In the genomic region with DNA sequence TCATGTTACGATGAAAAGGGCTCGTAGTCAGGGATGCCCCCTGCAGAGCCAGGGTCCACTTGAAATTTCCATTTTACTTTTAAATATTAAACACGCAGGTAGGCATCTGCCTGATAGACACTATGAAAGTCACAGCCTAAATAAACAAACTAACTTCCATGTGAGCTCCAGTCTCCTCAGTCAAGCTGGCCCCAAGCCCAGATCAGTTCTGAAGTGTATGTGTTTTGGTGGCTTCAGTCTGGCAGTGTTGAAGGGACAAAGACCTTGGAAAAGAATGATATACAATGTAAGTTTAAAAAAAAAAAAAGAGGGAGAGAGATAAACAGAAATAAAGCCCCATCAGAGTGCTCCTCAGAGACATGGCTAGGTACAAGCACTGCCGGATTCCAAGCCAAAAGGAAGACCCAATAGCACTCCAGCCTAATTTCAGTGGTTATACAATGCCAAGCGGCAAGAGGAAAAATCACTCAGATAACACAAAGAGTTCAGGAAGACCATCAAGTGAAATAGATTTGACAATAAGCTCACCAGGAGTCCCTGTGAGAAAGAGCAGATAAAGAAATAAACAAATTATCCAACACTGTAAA, we compare ENCODE assay signal across 12 cellular contexts.
DNase-seq lines count a peak whose midpoint lies in the region; ATAC-seq and TF ChIP-seq lines count a peak whose summit lies in the region.
"Had no signal": no experiment of that assay in that cellular context is flagged by ENCODE, and none has a peak within 500 bp of the region (broad histone marks: within the 10 kb centered on the region; RNA-seq: fewer than 3 reads in every experiment).

No MANE protein-coding gene starts in this region.

- no peak overlapping the region for H2AFZ ChIP-seq in OCI-LY7 (ENCODE audit: low read length)
- H2AFZ ChIP-seq: PC-9 had no signal

- DNase-seq in DMS153 (lab: John Stamatoyannopoulos, UW) (peak; percentile 81), NCI-H2171 (lab: John Stamatoyannopoulos, UW) (peak; percentile 22), astrocyte of the hippocampus (ENCODE audit: low read depth, low spot score) (peak; percentile 62), OCI-LY7 (ENCODE audit: low spot score) (no peak), islet precursor cell (no peak)
- DNase-seq in activated CD4-positive, alpha-beta T cell treated with anti-CD3 and anti-CD28 coated beads for 36 hours, result no peak
- DNase-seq in activated CD8-positive, alpha-beta T cell treated with anti-CD3 and anti-CD28 coated beads, Interleukin-2, amount 10 ng/mL, durations not matched to agents 7 days and 5 days, result no peak
- DNase-seq: CD8-positive, alpha-beta T cell; PC-9 had no signal

- TF ChIP-seq CTCF in nephron (IDR thresholded peaks at IDR 0.05; ENCODE audit: unreplicated experiment in 3 of 3) (no peak), OCI-LY7 (conservative IDR thresholded peaks at IDR 0.05; ENCODE audit: low read length) (no peak)

- POLR2A ChIA-PET in activated CD4-positive, alpha-beta T cell treated with anti-CD3 and anti-CD28 coated beads for 36 hours (lab: Charles Lee), result no interaction called here
- POLR2A ChIA-PET in OCI-LY7 (lab: Charles Lee), result interaction anchor here (0.6 to 0.8 kb wide), 2 partner anchors 50 to 56 kb away, joined by 3 to 9 read pairs; no protein-coding TSS in a partner anchor
- POLR2A ChIA-PET in activated CD8-positive, alpha-beta T cell treated with anti-CD3 and anti-CD28 coated beads, Interleukin-2, amount 10 ng/mL, durations not matched to agents 7 days and 5 days (lab: Charles Lee), result no interaction called here

- no peaks in the 10 kb centered on the region for H3K9me2 ChIP-seq in OCI-LY7 (ENCODE audit: insufficient read depth, low read length)

- peaks cover 41% of the 10 kb centered on the region for H3K4me1 Mint-ChIP-seq in nephron
- H3K4me1 Mint-ChIP-seq in activated CD4-positive, alpha-beta T cell treated with anti-CD3 and anti-CD28 coated beads for 36 hours, result no peaks in the 10 kb centered on the region
- H3K4me1 Mint-ChIP-seq in activated CD8-positive, alpha-beta T cell treated with anti-CD3 and anti-CD28 coated beads, Interleukin-2, amount 10 ng/mL, durations not matched to agents 7 days and 5 days (ENCODE audit: low read depth), result no peaks in the 10 kb centered on the region
- H3K4me1 Mint-ChIP-seq: activated T-helper 17 cell treated with anti-CD3 and anti-CD28 coated beads, Interleukin-2, amount 50 U/mL, for 72 hours had no signal

- H3K79me2 ChIP-seq in OCI-LY7 (ENCODE audit: insufficient read depth, low read depth, low read length), result no peaks in the 10 kb centered on the region

- H3K9me3 Mint-ChIP-seq in nephron, result no peaks in the 10 kb centered on the region
- no peaks in the 10 kb centered on the region for H3K9me3 Mint-ChIP-seq in activated CD4-positive, alpha-beta T cell treated with anti-CD3 and anti-CD28 coated beads for 36 hours (ENCODE audit: low read depth)
- H3K9me3 Mint-ChIP-seq in activated CD8-positive, alpha-beta T cell treated with anti-CD3 and anti-CD28 coated beads, Interleukin-2, amount 10 ng/mL, durations not matched to agents 7 days and 5 days (ENCODE audit: insufficient read depth), result no peaks in the 10 kb centered on the region

- no peak overlapping the region for H3K4me3 Mint-ChIP-seq in nephron
- no peak overlapping the region for H3K4me3 Mint-ChIP-seq in activated CD4-positive, alpha-beta T cell treated with anti-CD3 and anti-CD28 coated beads for 36 hours
- H3K4me3 Mint-ChIP-seq in activated CD8-positive, alpha-beta T cell treated with anti-CD3 and anti-CD28 coated beads, Interleukin-2, amount 10 ng/mL, durations not matched to agents 7 days and 5 days, result no peak overlapping the region
- H3K4me3 Mint-ChIP-seq: activated T-helper 17 cell treated with anti-CD3 and anti-CD28 coated beads, Interleukin-2, amount 50 U/mL, for 72 hours; CD8-positive, alpha-beta T cell had no signal

- no peak overlapping the region for H3K27ac ChIP-seq in OCI-LY7 (ENCODE audit: low read depth, low read length, poor library complexity, severe bottlenecking)
- H3K27ac ChIP-seq: HL-60, PC-9 had no signal

- no peaks in the 10 kb centered on the region for H3K9me3 ChIP-seq in OCI-LY7 (ENCODE audit: low read length)

- H3K27me3 Mint-ChIP-seq in nephron (ENCODE audit: low read depth), result no peaks in the 10 kb centered on the region
- no peaks in the 10 kb centered on the region for H3K27me3 Mint-ChIP-seq in activated CD4-positive, alpha-beta T cell treated with anti-CD3 and anti-CD28 coated beads for 36 hours
- no peaks in the 10 kb centered on the region for H3K27me3 Mint-ChIP-seq in activated CD8-positive, alpha-beta T cell treated with anti-CD3 and anti-CD28 coated beads, Interleukin-2, amount 10 ng/mL, durations not matched to agents 7 days and 5 days (ENCODE audit: low read depth)
- H3K27me3 Mint-ChIP-seq: activated T-helper 17 cell treated with anti-CD3 and anti-CD28 coated beads, Interleukin-2, amount 50 U/mL, for 72 hours had no signal

- no peak overlapping the region for H3K4me2 ChIP-seq in OCI-LY7 (ENCODE audit: low read length)
- H3K4me2 ChIP-seq: PC-9 had no signal

- H3K36me3 Mint-ChIP-seq in nephron (ENCODE audit: low read depth), result peaks cover 7% of the 10 kb centered on the region
- no peaks in the 10 kb centered on the region for H3K36me3 Mint-ChIP-seq in activated CD4-positive, alpha-beta T cell treated with anti-CD3 and anti-CD28 coated beads for 36 hours (ENCODE audit: low read depth)
- H3K36me3 Mint-ChIP-seq in activated CD8-positive, alpha-beta T cell treated with anti-CD3 and anti-CD28 coated beads, Interleukin-2, amount 10 ng/mL, durations not matched to agents 7 days and 5 days (ENCODE audit: low read depth), result no peaks in the 10 kb centered on the region
- H3K36me3 Mint-ChIP-seq: CD8-positive, alpha-beta T cell had no signal

- peak overlapping the region; percentile 33 to 65 (median 41) for H3K27ac Mint-ChIP-seq in nephron
- H3K27ac Mint-ChIP-seq in activated CD4-positive, alpha-beta T cell treated with anti-CD3 and anti-CD28 coated beads for 36 hours, result no peak overlapping the region
- no peak overlapping the region for H3K27ac Mint-ChIP-seq in activated CD8-positive, alpha-beta T cell treated with anti-CD3 and anti-CD28 coated beads, Interleukin-2, amount 10 ng/mL, durations not matched to agents 7 days and 5 days
- H3K27ac Mint-ChIP-seq: activated T-helper 17 cell treated with anti-CD3 and anti-CD28 coated beads, Interleukin-2, amount 50 U/mL, for 72 hours; CD8-positive, alpha-beta T cell had no signal

- H3K4me3 ChIP-seq in OCI-LY7 (ENCODE audit: low read depth, low read length, poor library complexity, severe bottlenecking), result no peak overlapping the region
- H3K4me3 ChIP-seq: PC-9 had no signal

- H4K20me1 ChIP-seq in OCI-LY7 (ENCODE audit: insufficient read depth, low read length), result no peaks in the 10 kb centered on the region

- intact Hi-C loops in activated CD4-positive, alpha-beta T cell treated with anti-CD3 and anti-CD28 coated beads for 36 hours (cut with DNase I, micrococcal nuclease), result no loop called here
- intact Hi-C loops in OCI-LY7 (cut with micrococcal nuclease; ENCODE audit: unreplicated experiment), result no loop called here

- BruUV-seq in OCI-LY7 (replicated peaks; lab: Mats Ljungman, UMichigan), result no TSS peak

- H3K36me3 ChIP-seq in OCI-LY7 (ENCODE audit: insufficient read depth, low read length), result no peaks in the 10 kb centered on the region

- ATAC-seq in activated CD4-positive, alpha-beta T cell treated with anti-CD3 and anti-CD28 coated beads for 36 hours, result no peak
- ATAC-seq in activated CD8-positive, alpha-beta T cell treated with anti-CD3 and anti-CD28 coated beads, Interleukin-2, amount 10 ng/mL, durations not matched to agents 7 days and 5 days, result no peak
- ATAC-seq: activated T-helper 17 cell treated with anti-CD3 and anti-CD28 coated beads, Interleukin-2, amount 50 U/mL, for 72 hours; CD8-positive, alpha-beta T cell had no signal

- no peaks in the 10 kb centered on the region for H3K4me1 ChIP-seq in OCI-LY7 (ENCODE audit: insufficient read depth, low read length, poor library complexity, severe bottlenecking)

- CTCF ChIA-PET in activated CD4-positive, alpha-beta T cell treated with anti-CD3 and anti-CD28 coated beads for 36 hours (lab: Charles Lee), result no interaction called here
- CTCF ChIA-PET in OCI-LY7 (lab: Charles Lee; ENCODE audit: unreplicated experiment), result no interaction called here
- CTCF ChIA-PET in activated CD8-positive, alpha-beta T cell treated with anti-CD3 and anti-CD28 coated beads, Interleukin-2, amount 10 ng/mL, durations not matched to agents 7 days and 5 days (lab: Charles Lee), result interaction anchor here (0.6 kb wide), 1 partner anchor 13 kb away, joined by 3 read pairs; no protein-coding TSS in a partner anchor

Comparison
In these comparisons a context has a peak if more than half of its experiments do, and no peak if none do; other contexts are left out.
1. DNase-seq: peak in DMS153 (single experiment), NCI-H2171 (single experiment) and astrocyte of the hippocampus (single experiment); none in activated CD4-positive, alpha-beta T cell treated with anti-CD3 and anti-CD28 coated beads for 36 hours (single experiment), OCI-LY7 (single experiment), activated CD8-positive, alpha-beta T cell treated with anti-CD3 and anti-CD28 coated beads, Interleukin-2, amount 10 ng/mL, durations not matched to agents 7 days and 5 days (single experiment) and islet precursor cell (single experiment).
2. H3K27ac Mint-ChIP-seq: peak in nephron (3 of 3); none in activated CD4-positive, alpha-beta T cell treated with anti-CD3 and anti-CD28 coated beads for 36 hours (single experiment) and activated CD8-positive, alpha-beta T cell treated with anti-CD3 and anti-CD28 coated beads, Interleukin-2, amount 10 ng/mL, durations not matched to agents 7 days and 5 days (single experiment).